ENCODE assay signal across 1 cellular context in the genomic region with DNA sequence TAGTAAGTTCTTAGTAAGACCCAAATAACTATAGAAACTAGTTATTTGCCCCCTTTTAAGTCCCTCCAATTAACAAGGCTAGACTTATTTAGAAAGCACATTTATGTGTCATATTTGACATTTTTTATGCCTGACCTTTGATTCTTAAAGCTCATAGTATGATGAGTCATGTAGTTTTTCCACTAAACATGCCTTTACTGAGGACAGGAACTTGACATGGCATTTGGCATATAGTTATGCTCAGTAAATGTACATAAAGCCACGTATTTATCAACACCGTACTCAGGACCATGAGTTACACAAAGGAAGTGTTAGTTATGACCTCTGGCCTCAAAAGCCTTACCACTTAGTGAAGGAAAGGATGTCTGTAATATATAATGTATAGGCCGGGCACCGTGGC.
TF ChIP-seq lines count a peak whose summit lies in the region.

No MANE protein-coding gene starts in this region.

TF ChIP-seq in HCT116, 20 proteins besides CTCF, POLR2A, EP300 and RAD21 (continued from another document):
- TF ChIP-seq, protein P1, sequence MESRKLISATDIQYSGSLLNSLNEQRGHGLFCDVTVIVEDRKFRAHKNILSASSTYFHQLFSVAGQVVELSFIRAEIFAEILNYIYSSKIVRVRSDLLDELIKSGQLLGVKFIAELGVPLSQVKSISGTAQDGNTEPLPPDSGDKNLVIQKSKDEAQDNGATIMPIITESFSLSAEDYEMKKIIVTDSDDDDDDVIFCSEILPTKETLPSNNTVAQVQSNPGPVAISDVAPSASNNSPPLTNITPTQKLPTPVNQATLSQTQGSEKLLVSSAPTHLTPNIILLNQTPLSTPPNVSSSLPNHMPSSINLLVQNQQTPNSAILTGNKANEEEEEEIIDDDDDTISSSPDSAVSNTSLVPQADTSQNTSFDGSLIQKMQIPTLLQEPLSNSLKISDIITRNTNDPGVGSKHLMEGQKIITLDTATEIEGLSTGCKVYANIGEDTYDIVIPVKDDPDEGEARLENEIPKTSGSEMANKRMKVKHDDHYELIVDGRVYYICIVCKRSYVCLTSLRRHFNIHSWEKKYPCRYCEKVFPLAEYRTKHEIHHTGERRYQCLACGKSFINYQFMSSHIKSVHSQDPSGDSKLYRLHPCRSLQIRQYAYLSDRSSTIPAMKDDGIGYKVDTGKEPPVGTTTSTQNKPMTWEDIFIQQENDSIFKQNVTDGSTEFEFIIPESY (IDR thresholded peaks at IDR 0.05; ENCODE audit: extremely low read depth, insufficient replicate concordance, low read length): no peak
- no peak for TF ChIP-seq SIN3A (IDR thresholded peaks at IDR 0.05; ENCODE audit: low read depth)
- TF ChIP-seq JUND (IDR thresholded peaks at IDR 0.05): no peak
- no peak for TF ChIP-seq CEBPB (IDR thresholded peaks at IDR 0.05; ENCODE audit: low read depth)
- TF ChIP-seq, protein P2, sequence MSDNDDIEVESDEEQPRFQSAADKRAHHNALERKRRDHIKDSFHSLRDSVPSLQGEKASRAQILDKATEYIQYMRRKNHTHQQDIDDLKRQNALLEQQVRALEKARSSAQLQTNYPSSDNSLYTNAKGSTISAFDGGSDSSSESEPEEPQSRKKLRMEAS (IDR thresholded peaks at IDR 0.05): no peak
- TF ChIP-seq SP1 (IDR thresholded peaks at IDR 0.05; ENCODE audit: low read depth): no peak
- TF ChIP-seq CBX3 (IDR thresholded peaks at IDR 0.05; ENCODE audit: low read depth): no peak
- TF ChIP-seq ZNF274 (IDR thresholded peaks at IDR 0.05; ENCODE audit: low read depth, low read length): no peak
